In genomic region chr16:89864421-89864820, GRCh38 we compare ENCODE assay signal across 8 cellular contexts. TPM values are rescaled to one million over a fixed set of nuclear protein-coding genes. Genes with fewer than 3 reads are reported as not detected.
DNase-seq lines count a peak whose midpoint lies in the region; ATAC-seq and TF ChIP-seq lines count a peak whose summit lies in the region.

No MANE protein-coding gene starts in this region.

- no peaks in the 10 kb centered on the region for H3K27me3 ChIP-seq in CD8-positive, alpha-beta T cell (ENCODE audit: insufficient read depth, low read length)
- no peaks in the 10 kb centered on the region for H3K27me3 ChIP-seq in brain microvascular endothelial cell (replicated peaks)
- H3K27me3 ChIP-seq in HAP-1 (ENCODE audit: low read depth): no peaks in the 10 kb centered on the region

- H3K9me3 Mint-ChIP-seq in CD8-positive, alpha-beta T cell: no peaks in the 10 kb centered on the region
- H3K9me3 Mint-ChIP-seq in naive B cell: peaks cover 0 to 2% (median 0%) of the 10 kb centered on the region in 7 donors

- H3K36me3 Mint-ChIP-seq in CD8-positive, alpha-beta T cell: peaks cover under 1% of the 10 kb centered on the region
- no peaks in the 10 kb centered on the region for H3K36me3 Mint-ChIP-seq in naive B cell

- CTCF ChIA-PET in CD8-positive, alpha-beta T cell (lab: Charles Lee): interaction anchor here (0.5 to 12.9 kb wide), 4 partner anchors 21 to 1999 kb away, joined by 3 to 272 read pairs (median 4); partner anchors contain the start of gene SPATA2L

- peaks cover 29% of the 10 kb centered on the region for H3K4me1 Mint-ChIP-seq in CD8-positive, alpha-beta T cell (ENCODE audit: low read depth)
- peaks cover 23 to 30% (median 26%) of the 10 kb centered on the region in 3 donors for H3K4me1 Mint-ChIP-seq in naive B cell

- no peaks in the 10 kb centered on the region for H3K36me3 ChIP-seq in CD8-positive, alpha-beta T cell (ENCODE audit: insufficient read depth, low read length)
- H3K36me3 ChIP-seq in brain microvascular endothelial cell (replicated peaks) (no peaks in the 10 kb centered on the region), HAP-1 (replicated peaks) (peaks cover 6% of the 10 kb centered on the region)

- peak overlapping the region; percentile 85 for H3K27ac Mint-ChIP-seq in CD8-positive, alpha-beta T cell
- H3K27ac Mint-ChIP-seq in naive B cell: peak overlapping the region in 5 of 6 donors; percentile 20 to 71 (median 60)

- no peak for ATAC-seq in CD8-positive, alpha-beta T cell
- ATAC-seq in HG03378 (IDR thresholded peaks at IDR 0.05; ENCODE audit: unreplicated experiment) (peak; percentile 10), naive B cell (ENCODE audit: low read depth in 2 of 2) (no peak)

- no peak for DNase-seq in CD8-positive, alpha-beta T cell
- DNase-seq in brain microvascular endothelial cell (no peak), naive B cell (no peak), HT-29 (ENCODE audit: low spot score) (no peak), HAP-1 (ENCODE audit: low spot score in 2 of 2) (no peak), NAMALWA (ENCODE audit: low spot score) (no peak), COLO668 (lab: John Stamatoyannopoulos, UW; ENCODE audit: unreplicated experiment) (no peak)

- in situ Hi-C loops in brain microvascular endothelial cell (cut with HindIII; ENCODE audit: low pct_ligation_motif_present, low sequenced_read_pairs): no loop called here
- in situ Hi-C loops in HAP-1 (cut with MboI; ENCODE audit: low sequenced_read_pairs): no loop called here

- no peak overlapping the region for H3K4me3 ChIP-seq in CD8-positive, alpha-beta T cell (ENCODE audit: low read depth, low read length)
- no peak overlapping the region for H3K4me3 ChIP-seq in brain microvascular endothelial cell (ENCODE audit: low read depth, low read length)
- H3K4me3 ChIP-seq in HAP-1: no peak overlapping the region

- H3K4me1 ChIP-seq in CD8-positive, alpha-beta T cell (ENCODE audit: insufficient read depth, low read length): peaks cover 30% of the 10 kb centered on the region
- H3K4me1 ChIP-seq in HAP-1: no peaks in the 10 kb centered on the region

- peaks cover 9% of the 10 kb centered on the region for H3K9me3 ChIP-seq in CD8-positive, alpha-beta T cell (ENCODE audit: low read length)
- H3K9me3 ChIP-seq in HAP-1: peaks cover 5% of the 10 kb centered on the region; the same call in 1 of the 2 replicates

- POLR2A ChIA-PET in CD8-positive, alpha-beta T cell (lab: Charles Lee): interaction anchor here (0.6 to 2.9 kb wide), 6 partner anchors 8 to 164 kb away, joined by 3 to 17 read pairs (median 4); partner anchors contain the start of gene TCF25

- TF ChIP-seq CTCF in CD8-positive, alpha-beta T cell (IDR thresholded peaks at IDR 0.05): no peak
- no peak for TF ChIP-seq CTCF in brain microvascular endothelial cell (IDR thresholded peaks at IDR 0.05; ENCODE audit: low read depth, low read length, missing control alignments)

- intact Hi-C loops in CD8-positive, alpha-beta T cell (cut with DNase I, micrococcal nuclease): loop anchor here in 1 of 2 experiments (5.0 kb wide), 1 partner anchor 47 kb away; the partner anchor contains the start of gene FANCA

- peak overlapping the region; percentile 55 for H3K4me3 Mint-ChIP-seq in CD8-positive, alpha-beta T cell
- peak overlapping the region in 3 of 8 donors; percentile 24 to 74 (median 35) for H3K4me3 Mint-ChIP-seq in naive B cell

- H3K27ac ChIP-seq in CD8-positive, alpha-beta T cell (ENCODE audit: low read depth, low read length): peak overlapping the region; percentile 37
- peak overlapping the region; percentile 21 for H3K27ac ChIP-seq in brain microvascular endothelial cell

- H3K27me3 Mint-ChIP-seq in CD8-positive, alpha-beta T cell (ENCODE audit: low read depth): no peaks in the 10 kb centered on the region
- peaks cover 0 to 7% (median 0%) of the 10 kb centered on the region in 3 donors for H3K27me3 Mint-ChIP-seq in naive B cell

RNA-seq across cellular contexts. Expression of gene TCF25, which starts 9.0 kb away (rescaled TPM):
- 100 to 1,000 TPM; 355 to 421 TPM for total RNA-seq in CD8-positive, alpha-beta T cell
- polyA plus RNA-seq in naive B cell (ENCODE audit: low read depth in 6 of 6): 100 to 1,000 TPM in 5 of 6 donors, 10 to 100 TPM in 1; 88.4 to 135 (median 108) TPM
- total RNA-seq in HT-29 (2014; rRNA removed; shearing (Covaris generic)): 136 and 161 TPM in 2 replicates

RNA-seq across cellular contexts. Expression of gene SPIRE2, which starts 36.1 kb away (rescaled TPM):
- under 1 TPM in 1 of 2 experiments, not detected in 1; 0.76 TPM for total RNA-seq in CD8-positive, alpha-beta T cell
- polyA plus RNA-seq in naive B cell (ENCODE audit: low read depth in 6 of 6): under 1 TPM in 3 of 6 donors, not detected in 3; 0.09 to 0.57 (median 0.20) TPM
- total RNA-seq in HT-29 (2014; rRNA removed; shearing (Covaris generic)): 25.2 and 30.4 TPM in 2 replicates

RNA-seq across cellular contexts. Expression of gene FANCA, which starts 48.0 kb away (rescaled TPM):
- total RNA-seq in CD8-positive, alpha-beta T cell: 1 to 10 TPM; 5.6 to 7.5 TPM
- 10 to 100 TPM; 11.7 to 30.5 (median 17.4) TPM for polyA plus RNA-seq in naive B cell (ENCODE audit: low read depth in 6 of 6)
- total RNA-seq in HT-29 (2014; rRNA removed; shearing (Covaris generic)): 92.6 and 100 TPM in 2 replicates

RNA-seq across cellular contexts. Expression of gene MC1R, which starts 54.2 kb away (rescaled TPM):
- 1 to 10 TPM; 5.4 to 6.4 TPM for total RNA-seq in CD8-positive, alpha-beta T cell
- under 1 TPM in 5 of 6 donors, not detected in 1; 0.12 to 0.62 (median 0.48) TPM for polyA plus RNA-seq in naive B cell (ENCODE audit: low read depth in 6 of 6)
- 5.2 and 5.3 TPM in 2 replicates for total RNA-seq in HT-29 (2014; rRNA removed; shearing (Covaris generic))

RNA-seq across cellular contexts. Expression of gene TUBB3, which starts 58.7 kb away (rescaled TPM):
- total RNA-seq in CD8-positive, alpha-beta T cell: under 1 TPM; 0.62 to 0.86 TPM
- polyA plus RNA-seq in naive B cell (ENCODE audit: low read depth in 6 of 6): 10 to 100 TPM in 1 of 6 donors, 1 to 10 TPM in 4, under 1 TPM in 1; 0.99 to 12.2 (median 5.0) TPM
- total RNA-seq in HT-29 (2014; rRNA removed; shearing (Covaris generic)): 8.7 and 8.8 TPM in 2 replicates

Comparison
In these comparisons a context has a peak if more than half of its experiments do, and no peak if none do; other contexts are left out.
1. RNA of gene SPIRE2, which starts 36.1 kb away (total RNA-seq): 25.2 to 30.4 TPM in HT-29; 0.76 TPM in CD8-positive, alpha-beta T cell; every median in the first group is over 10 times any median in the second.
2. RNA of gene FANCA, which starts 48.0 kb away (total RNA-seq): 92.6 to 100 TPM in HT-29; 5.6 to 7.5 TPM in CD8-positive, alpha-beta T cell; every median in the first group is over 10 times any median in the second.